ENCODE assay signal across 8 cellular contexts in genomic region chr16:4679854-4680636, GRCh38. TPM values are rescaled to one million over a fixed set of nuclear protein-coding genes. Genes with fewer than 3 reads are reported as not detected.
DNase-seq lines count a peak whose midpoint lies in the region; ATAC-seq, FAIRE-seq and TF ChIP-seq lines count a peak whose summit lies in the region.

No MANE protein-coding gene starts in this region.

- H3K27me3 ChIP-seq in right atrium auricular region (no peaks in the 10 kb centered on the region), small intestine (ENCODE audit: control insufficient read depth in 2 of 2, insufficient read depth in 2 of 2, low read length in 2 of 2) (no peaks in the 10 kb centered on the region)

- no peak for TF ChIP-seq CTCF in right atrium auricular region (IDR thresholded peaks at IDR 0.05)

- H3K36me3 Mint-ChIP-seq in activated CD4-positive, alpha-beta memory T cell treated with anti-CD3 and anti-CD28 coated beads, Interleukin-2, amount 10 ng/mL, durations not matched to agents 7 days and 5 days (ENCODE audit: low read depth): peaks cover 27% of the 10 kb centered on the region

- H3K4me3 Mint-ChIP-seq in activated CD4-positive, alpha-beta memory T cell treated with anti-CD3 and anti-CD28 coated beads, Interleukin-2, amount 10 ng/mL, durations not matched to agents 7 days and 5 days: no peak overlapping the region

- peak overlapping the region; percentile 49 for H3K27ac Mint-ChIP-seq in activated CD4-positive, alpha-beta memory T cell treated with anti-CD3 and anti-CD28 coated beads, Interleukin-2, amount 10 ng/mL, durations not matched to agents 7 days and 5 days

- H3K4me1 Mint-ChIP-seq in activated CD4-positive, alpha-beta memory T cell treated with anti-CD3 and anti-CD28 coated beads, Interleukin-2, amount 10 ng/mL, durations not matched to agents 7 days and 5 days: peaks cover 31% of the 10 kb centered on the region

- H3K27ac ChIP-seq in right atrium auricular region (peak overlapping the region; percentile 80 to 94), small intestine (ENCODE audit: low read depth in 1 of 2, low read length in 1 of 2) (peak overlapping the region; percentile 94)

- no peaks in the 10 kb centered on the region for H3K27me3 Mint-ChIP-seq in activated CD4-positive, alpha-beta memory T cell treated with anti-CD3 and anti-CD28 coated beads, Interleukin-2, amount 10 ng/mL, durations not matched to agents 7 days and 5 days

- H3K9me3 ChIP-seq in right atrium auricular region (no peaks in the 10 kb centered on the region), small intestine (ENCODE audit: control insufficient read depth, low read depth) (no peaks in the 10 kb centered on the region)

- no peak for FAIRE-seq in small intestine (lab: Jason Lieb, UNC)

- ATAC-seq in HG02610 (IDR thresholded peaks at IDR 0.05; ENCODE audit: unreplicated experiment): no peak

- CTCF ChIA-PET in activated CD4-positive, alpha-beta memory T cell treated with anti-CD3 and anti-CD28 coated beads, Interleukin-2, amount 10 ng/mL, durations not matched to agents 7 days and 5 days (lab: Charles Lee): no interaction called here

- POLR2A ChIA-PET in activated CD4-positive, alpha-beta memory T cell treated with anti-CD3 and anti-CD28 coated beads, Interleukin-2, amount 10 ng/mL, durations not matched to agents 7 days and 5 days (lab: Charles Lee): interaction anchor here (1.4 to 1.9 kb wide), 2 partner anchors 11 to 14 kb away, joined by 4 to 5 read pairs; partner anchors contain the start of gene NUDT16L1

- 15 to 61% (median 29%) methylated on average over 41 to 47 of the region's 47 CpGs for WGBS in small intestine, 3 donors

- H3K4me1 ChIP-seq in right atrium auricular region (peaks cover 0 to 35% of the 10 kb centered on the region in 2 donors), small intestine (ENCODE audit: control insufficient read depth in 2 of 2, insufficient read depth in 1 of 2, low read depth in 1 of 2, low read length in 1 of 2) (peaks cover 0 to 2% of the 10 kb centered on the region in 2 donors)

- H3K36me3 ChIP-seq in right atrium auricular region: peaks cover 34% of the 10 kb centered on the region
- H3K36me3 ChIP-seq in small intestine (ENCODE audit: control insufficient read depth in 2 of 2, insufficient read depth in 2 of 2, low read length in 2 of 2): peaks cover 11 to 22% of the 10 kb centered on the region in 2 donors

- H3K4me3 ChIP-seq in right atrium auricular region (peak overlapping the region; percentile 4 to 21), small intestine (ENCODE audit: low read depth in 1 of 2, low read length in 2 of 2) (peak overlapping the region; percentile 8 to 24)

- DNase-seq in HT-29 (ENCODE audit: low spot score) (peak; percentile 75), right atrium auricular region (ENCODE audit: low spot score) (peak; percentile 74), small intestine (peak; percentile 75), DMS114 treated with DMSO at 0.1 percent for 48 hours (lab: John Stamatoyannopoulos, UW; ENCODE audit: unreplicated experiment) (no peak), medulla oblongata (ENCODE audit: extremely low spot score) (no peak)
- no peak for DNase-seq in activated CD4-positive, alpha-beta memory T cell treated with anti-CD3 and anti-CD28 coated beads, Interleukin-2, amount 10 ng/mL, durations not matched to agents 7 days and 5 days
- DNase-seq in central memory CD4-positive, alpha-beta T cell: no peak

- H3K9me3 Mint-ChIP-seq in activated CD4-positive, alpha-beta memory T cell treated with anti-CD3 and anti-CD28 coated beads, Interleukin-2, amount 10 ng/mL, durations not matched to agents 7 days and 5 days: no peaks in the 10 kb centered on the region

RNA-seq across cellular contexts. Expression of gene NUDT16L1, which starts 13.3 kb away (rescaled TPM):
- total RNA-seq in HT-29 (2014; rRNA removed; shearing (Covaris generic)): 81.9 and 82.4 TPM in 2 replicates
- 10 to 100 TPM; 24.2 to 25.5 TPM for total RNA-seq in activated CD4-positive, alpha-beta memory T cell treated with anti-CD3 and anti-CD28 coated beads, Interleukin-2, amount 10 ng/mL, durations not matched to agents 7 days and 5 days
- total RNA-seq in right atrium auricular region: 10 to 100 TPM; 25.5 to 61.5 TPM
- 10 to 100 TPM; 44.5 to 73.1 (median 61.6) TPM for polyA plus RNA-seq in small intestine

RNA-seq across cellular contexts. Expression of gene ANKS3, which starts 54.0 kb away (rescaled TPM):
- 27.2 and 29.7 TPM in 2 replicates for total RNA-seq in HT-29 (2014; rRNA removed; shearing (Covaris generic))
- 10 to 100 TPM in 1 of 2 experiments, 1 to 10 TPM in 1; 10.0 to 10.2 TPM for total RNA-seq in activated CD4-positive, alpha-beta memory T cell treated with anti-CD3 and anti-CD28 coated beads, Interleukin-2, amount 10 ng/mL, durations not matched to agents 7 days and 5 days
- total RNA-seq in right atrium auricular region: 10 to 100 TPM in 1 of 2 donors, 1 to 10 TPM in 1; 6.7 to 13.5 TPM
- 10 to 100 TPM; 11.6 to 15.2 (median 12.4) TPM for polyA plus RNA-seq in small intestine

RNA-seq across cellular contexts. Expression of gene DNAAF8, which starts 54.3 kb away (rescaled TPM):
- 2.5 and 5.8 TPM in 2 replicates for total RNA-seq in HT-29 (2014; rRNA removed; shearing (Covaris generic))
- not detected for total RNA-seq in activated CD4-positive, alpha-beta memory T cell treated with anti-CD3 and anti-CD28 coated beads, Interleukin-2, amount 10 ng/mL, durations not matched to agents 7 days and 5 days
- total RNA-seq in right atrium auricular region: under 1 TPM; 0.39 to 0.44 TPM
- polyA plus RNA-seq in small intestine: under 1 TPM in 1 of 3 donors, not detected in 2; 0.67 TPM

RNA-seq across cellular contexts. Expression of gene MGRN1, which starts 55.4 kb away (rescaled TPM):
- total RNA-seq in HT-29 (2014; rRNA removed; shearing (Covaris generic)): 27.4 and 31.3 TPM in 2 replicates
- 10 to 100 TPM; 71.8 to 73.3 TPM for total RNA-seq in activated CD4-positive, alpha-beta memory T cell treated with anti-CD3 and anti-CD28 coated beads, Interleukin-2, amount 10 ng/mL, durations not matched to agents 7 days and 5 days
- 10 to 100 TPM; 35.6 to 47.4 TPM for total RNA-seq in right atrium auricular region
- polyA plus RNA-seq in small intestine: 10 to 100 TPM; 21.1 to 25.6 (median 25.5) TPM

Comparison
In these comparisons a context has a peak if more than half of its experiments do, and no peak if none do; other contexts are left out.
1. DNase-seq: peak in HT-29 (single experiment), right atrium auricular region (single experiment) and small intestine (single experiment); none in activated CD4-positive, alpha-beta memory T cell treated with anti-CD3 and anti-CD28 coated beads, Interleukin-2, amount 10 ng/mL, durations not matched to agents 7 days and 5 days (single experiment), DMS114 treated with DMSO at 0.1 percent for 48 hours (single experiment), central memory CD4-positive, alpha-beta T cell (single experiment) and medulla oblongata (single experiment).